Comparison of ENCODE assay signal across 15 cellular contexts in the genomic region with DNA sequence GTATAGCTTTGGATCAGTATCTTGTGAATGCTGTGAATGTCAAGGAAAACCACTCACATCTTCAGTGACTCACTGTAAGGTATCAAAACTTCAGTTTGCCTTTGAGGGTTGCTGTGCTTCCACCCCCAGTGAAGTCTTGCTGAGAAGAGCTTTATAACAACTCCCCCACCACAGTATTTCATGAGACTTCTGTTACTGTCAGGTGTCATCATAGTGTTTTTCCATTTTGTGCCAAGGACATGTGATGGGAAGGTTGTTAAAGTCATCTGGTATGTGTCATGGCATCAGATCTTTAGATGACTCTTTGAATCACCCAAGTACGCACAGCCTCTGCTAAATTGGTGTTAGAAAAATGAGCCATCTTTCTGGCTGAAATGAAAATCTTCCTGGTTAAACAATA.
"Had no signal": no experiment of that assay in that cellular context is flagged by ENCODE, and none has a peak within 500 bp of the region (broad histone marks: within the 10 kb centered on the region; RNA-seq: fewer than 3 reads in every experiment).

No MANE protein-coding gene starts in this region.

- H3K4me1 Mint-ChIP-seq: naive thymus-derived CD4-positive, alpha-beta T cell had no signal

- H3K27me3 ChIP-seq: dorsolateral prefrontal cortex, hepatocyte, tibial artery, upper lobe of left lung, uterus had no signal

- H3K27ac ChIP-seq: hepatocyte, tibial artery, upper lobe of left lung, uterus had no signal

- H3K9me3 ChIP-seq: tibial artery, upper lobe of left lung, uterus had no signal

- H3K4me1 ChIP-seq: tibial artery, upper lobe of left lung, uterus had no signal

- H3K4me3 Mint-ChIP-seq: naive thymus-derived CD4-positive, alpha-beta T cell; stimulated activated naive CD8-positive, alpha-beta T cell treated with anti-CD3 and anti-CD28 coated beads, Interleukin-15, Interleukin-2, amounts not matched to agents 100 ng/mL and 50 ng/mL, for 24 hours had no signal

- H3K27me3 Mint-ChIP-seq: stimulated activated naive CD8-positive, alpha-beta T cell treated with anti-CD3 and anti-CD28 coated beads, Interleukin-15, Interleukin-2, amounts not matched to agents 100 ng/mL and 50 ng/mL, for 24 hours had no signal

- H3K36me3 ChIP-seq: tibial artery, upper lobe of left lung, uterus had no signal

- DNase-seq: cortex of kidney; dorsolateral prefrontal cortex; effector CD8-positive, alpha-beta T cell; kidney; mammary epithelial cell; naive thymus-derived CD4-positive, alpha-beta T cell; posterior cingulate gyrus; right cardiac atrium; stimulated activated CD4-positive, alpha-beta T cell treated with anti-CD3 and anti-CD28 coated beads, Interleukin-2, amount 100 ng/mL, for 48 hours; tibial artery; upper lobe of left lung; uterus had no signal

- H3K36me3 Mint-ChIP-seq: naive thymus-derived CD4-positive, alpha-beta T cell had no signal

- H3K4me3 ChIP-seq: dorsolateral prefrontal cortex, hepatocyte, smooth muscle cell, tibial artery, upper lobe of left lung, uterus had no signal

- H3K9me3 Mint-ChIP-seq: stimulated activated naive CD8-positive, alpha-beta T cell treated with anti-CD3 and anti-CD28 coated beads, Interleukin-15, Interleukin-2, amounts not matched to agents 100 ng/mL and 50 ng/mL, for 24 hours had no signal

- ATAC-seq: naive thymus-derived CD4-positive, alpha-beta T cell; right cardiac atrium had no signal

- H3K27ac Mint-ChIP-seq: naive thymus-derived CD4-positive, alpha-beta T cell; stimulated activated naive CD8-positive, alpha-beta T cell treated with anti-CD3 and anti-CD28 coated beads, Interleukin-15, Interleukin-2, amounts not matched to agents 100 ng/mL and 50 ng/mL, for 24 hours had no signal
